In the genomic region with DNA sequence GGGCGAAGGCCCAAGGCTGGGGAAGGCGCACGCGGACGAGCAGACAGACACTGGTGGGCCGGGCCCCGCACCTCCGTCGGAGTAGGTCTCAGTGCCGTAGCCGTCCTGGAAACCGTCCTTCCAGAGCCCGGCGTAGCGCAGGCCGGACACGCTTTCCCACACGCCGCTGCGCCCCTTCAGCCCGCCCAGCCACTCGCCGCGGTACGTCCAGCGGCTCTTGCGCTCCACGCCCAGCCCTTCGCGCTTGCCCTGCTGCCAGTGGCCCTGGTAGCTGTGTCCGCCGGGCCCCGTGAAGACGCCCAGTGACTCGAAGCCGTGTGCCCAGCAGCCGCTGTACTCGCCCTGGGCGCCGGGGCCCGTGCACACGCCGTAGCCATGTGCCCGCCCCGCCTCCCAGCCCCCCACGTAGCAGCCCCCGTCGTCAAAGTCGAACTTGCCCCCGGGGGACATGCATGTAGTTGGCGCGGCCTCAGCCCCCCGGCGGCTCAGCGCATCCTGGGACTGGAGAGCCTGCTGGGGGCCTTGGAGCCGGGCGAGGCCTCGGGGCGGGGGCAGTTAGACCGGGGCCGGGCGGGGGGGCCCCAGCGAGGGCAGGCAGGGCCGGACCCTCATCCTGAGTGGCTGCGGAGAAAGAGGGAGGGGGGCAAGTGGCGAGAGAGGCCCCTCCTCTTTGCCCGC, we compare ENCODE assay signal across 9 cellular contexts. TPM values are rescaled to one million over a fixed set of nuclear protein-coding genes. Genes with fewer than 3 reads are reported as not detected.
DNase-seq lines count a peak whose midpoint lies in the region; ATAC-seq and TF ChIP-seq lines count a peak whose summit lies in the region.
"Had no signal": no experiment of that assay in that cellular context is flagged by ENCODE, and none has a peak within 500 bp of the region (broad histone marks: within the 10 kb centered on the region; RNA-seq: fewer than 3 reads in every experiment).

No MANE protein-coding gene starts in this region.

- peak overlapping the region; percentile 60 for H3K4me3 ChIP-seq in GM06990 (replicated peaks; ENCODE audit: low read depth, low read length)
- peak overlapping the region; percentile 36 for H3K4me3 ChIP-seq in rectal smooth muscle tissue (ENCODE audit: low read length)

- peak; percentile 26 to 47 (median 44) for ATAC-seq in T-cell (replicated peaks in 1 of 4)
- ATAC-seq in left cardiac atrium, result peak; percentile 42
- ATAC-seq in GM18870 (IDR thresholded peaks at IDR 0.05; ENCODE audit: unreplicated experiment), result no peak

- no peaks in the 10 kb centered on the region for H3K36me3 ChIP-seq in GM06990 (ENCODE audit: control insufficient read depth, insufficient read depth, low read length)
- H3K36me3 ChIP-seq in rectal smooth muscle tissue (ENCODE audit: control insufficient read depth, insufficient read depth, low read length), result no peaks in the 10 kb centered on the region

- DNase-seq in GM06990 (ENCODE audit: extremely low read depth, insufficient read length), result no peak
- DNase-seq in T-cell, result peak in 1 of 34 experiments; percentile 13
- DNase-seq in left cardiac atrium, result no peak
- no peak for DNase-seq in GF-D8 (lab: John Stamatoyannopoulos, UW)
- no peak for DNase-seq in putamen (ENCODE audit: low spot score)
- DNase-seq in NCI-H128 (lab: John Stamatoyannopoulos, UW; ENCODE audit: unreplicated experiment), result no peak
- DNase-seq: amniotic stem cell had no signal

- TF ChIP-seq CTCF in GM06990 (IDR thresholded peaks at IDR 0.05; ENCODE audit: insufficient read depth, low read length, poor library complexity, severe bottlenecking), result no peak

- peaks cover 52 to 61% of the 10 kb centered on the region in 2 donors for H3K27me3 Mint-ChIP-seq in T-cell

- H3K4me1 Mint-ChIP-seq in T-cell, result peaks cover 18 to 27% (median 19%) of the 10 kb centered on the region in 3 donors

- POLR2A ChIA-PET in T-cell (lab: Charles Lee), result interaction anchor here in 1 of 2 donors (0.5 kb wide), 1 partner anchor 49 kb away, joined by 3 read pairs; no protein-coding TSS in a partner anchor

- H3K4me3 Mint-ChIP-seq in T-cell, result peak overlapping the region; percentile 34 to 80 (median 45)

- H3K27ac ChIP-seq in rectal smooth muscle tissue (ENCODE audit: low read depth, low read length), result no peak overlapping the region

- CTCF ChIA-PET in T-cell (lab: Charles Lee), result no interaction called here

- H3K27me3 ChIP-seq in GM06990 (replicated peaks; ENCODE audit: control insufficient read depth, insufficient read depth, low read length) (no peaks in the 10 kb centered on the region; the same call in 1 of the 2 replicates), rectal smooth muscle tissue (ENCODE audit: control insufficient read depth, insufficient read depth, low read length) (peaks cover 25% of the 10 kb centered on the region)

- intact Hi-C loops in left cardiac atrium (cut with DNase I), result no loop called here

- no peak overlapping the region for H3K9ac ChIP-seq in rectal smooth muscle tissue (ENCODE audit: low read length)

- H3K9me3 Mint-ChIP-seq in T-cell, result no peaks in the 10 kb centered on the region

- H3K36me3 Mint-ChIP-seq in T-cell, result peaks cover 3% of the 10 kb centered on the region

- no peak overlapping the region for H3K27ac Mint-ChIP-seq in T-cell

- no peaks in the 10 kb centered on the region for H3K4me1 ChIP-seq in rectal smooth muscle tissue (ENCODE audit: control insufficient read depth, insufficient read depth, low read length)

RNA-seq across cellular contexts. Expression of gene JPH4, which starts 1.4 kb away (rescaled TPM):
- total RNA-seq in T-cell (under 1 TPM in 2 of 5 donors, not detected in 3; 0.10 to 0.13 TPM), left cardiac atrium (under 1 TPM; 0.24 to 0.68 TPM)

RNA-seq across cellular contexts. Expression of gene AP1G2, which starts 9.6 kb away (rescaled TPM):
- total RNA-seq in T-cell (100 to 1,000 TPM; 321 to 526 (median 484) TPM), left cardiac atrium (10 to 100 TPM; 16.5 to 32.3 TPM)

RNA-seq across cellular contexts. Expression of gene THTPA, which starts 21.1 kb away (rescaled TPM):
- total RNA-seq in T-cell (10 to 100 TPM; 13.3 to 26.4 (median 20.5) TPM), left cardiac atrium (10 to 100 TPM; 17.3 to 18.9 TPM)

RNA-seq across cellular contexts. Expression of gene ZFHX2, which starts 25.6 kb away (rescaled TPM):
- total RNA-seq in T-cell (1 to 10 TPM in 1 of 5 donors, under 1 TPM in 4; 0.15 to 1.3 (median 0.44) TPM), left cardiac atrium (1 to 10 TPM in 1 of 2 donors, under 1 TPM in 1; 0.89 to 1.3 TPM)

RNA-seq across cellular contexts. Expression of gene DHRS2, which starts 59.0 kb away (rescaled TPM):
- under 1 TPM in 4 of 5 donors, not detected in 1; 0.19 to 0.82 (median 0.52) TPM for total RNA-seq in T-cell
- total RNA-seq in left cardiac atrium, result not detected

Comparison
In these comparisons a context has a peak if more than half of its experiments do, and no peak if none do; other contexts are left out.
1. RNA of gene AP1G2, which starts 9.6 kb away (total RNA-seq): 321 to 526 TPM in T-cell; 16.5 to 32.3 TPM in left cardiac atrium; every median in the first group is over 4 times any median in the second.